ENCODE assay signal across 10 cellular contexts in genomic region chr15:99454941-99455795, GRCh38.
DNase-seq lines count a peak whose midpoint lies in the region; ATAC-seq, FAIRE-seq and TF ChIP-seq lines count a peak whose summit lies in the region.
"Had no signal": no experiment of that assay in that cellular context is flagged by ENCODE, and none has a peak within 500 bp of the region (broad histone marks: within the 10 kb centered on the region; RNA-seq: fewer than 3 reads in every experiment).

No MANE protein-coding gene starts in this region.

- no peaks in the 10 kb centered on the region for H3K27me3 ChIP-seq in mucosa of stomach (ENCODE audit: control insufficient read depth, insufficient read depth, low read length)

- POLR2A ChIA-PET in A549 (lab: Yijun Ruan, JAX): no interaction called here

- ATAC-seq in A549: peak; percentile 38 to 73; a peak in 4 of 6 replicates
- no peak for ATAC-seq in GM19463 (IDR thresholded peaks at IDR 0.05; ENCODE audit: unreplicated experiment)

- no peak for TF ChIP-seq POLR2A in A549 (IDR thresholded peaks at IDR 0.05; ENCODE audit: low read length)

- no peak for TF ChIP-seq CTCF in A549 (IDR thresholded peaks at IDR 0.05)

- no peak for TF ChIP-seq EP300 in A549 (IDR thresholded peaks at IDR 0.05)

- TF ChIP-seq RAD21 in A549 (conservative IDR thresholded peaks at IDR 0.05 in 1 of 2, IDR thresholded peaks at IDR 0.05 in 1 of 2): no peak

- no peaks in the 10 kb centered on the region for H3K36me3 ChIP-seq in mucosa of stomach (ENCODE audit: control insufficient read depth, insufficient read depth, low read length)

- no peak for FAIRE-seq in A549 (lab: Jason Lieb, UNC)
- FAIRE-seq: TTC549 had no signal

- H3K4me3 ChIP-seq in A549: no peak overlapping the region
- no peak overlapping the region for H3K4me3 ChIP-seq in mucosa of stomach (ENCODE audit: low read length)

- H3K9me3 ChIP-seq in A549 (peaks cover 4% of the 10 kb centered on the region; the same call in 1 of the 3 replicates), mucosa of stomach (ENCODE audit: control insufficient read depth, low read length) (no peaks in the 10 kb centered on the region)

- H3K4me2 ChIP-seq in A549: no peak overlapping the region

- CTCF ChIA-PET in A549 (lab: Yijun Ruan, JAX): interaction anchor here (0.7 to 2.0 kb wide), 6 partner anchors 8 to 249 kb away, joined by 3 to 6 read pairs (median 4); no protein-coding TSS in a partner anchor

- H3K27ac ChIP-seq in A549 (peak overlapping the region in 1 of 2 experiments; percentile 45; a peak in 3 of 6 replicates), epithelial cell of prostate (peak overlapping the region; percentile 92)

- 71% methylated on average over 14 of the region's 19 CpGs for WGBS in A549 (ENCODE audit: missing lambda C conversion rate)

- H3K4me1 ChIP-seq in A549 (no peaks in the 10 kb centered on the region), mucosa of stomach (ENCODE audit: control insufficient read depth, insufficient read depth, low read length) (peaks cover 58% of the 10 kb centered on the region)

- DNase-seq in A549 (ENCODE audit: low read depth in 1 of 2, low spot score in 1 of 2) (peak in 1 of 2 experiments; percentile 19), NCI-H460 (ENCODE audit: extremely low read depth, low read depth) (peak; percentile 41), epithelial cell of prostate (ENCODE audit: low read depth, low spot score) (peak; percentile 90), NCI-H2171 (lab: John Stamatoyannopoulos, UW) (no peak), DMS79 treated with DMSO at 0.1 percent for 48 hours (lab: John Stamatoyannopoulos, UW) (no peak)
- DNase-seq in activated CD4-positive, CD25-positive, alpha-beta regulatory T cell treated with anti-CD3 and anti-CD28 coated beads, Interleukin-2, amount 50 U/mL, for 72 hours: no peak
- DNase-seq: DND-41 had no signal

- peak overlapping the region; percentile 63 for H3K9ac ChIP-seq in mucosa of stomach (ENCODE audit: low read length)

TF ChIP-seq in A549, 52 proteins besides CTCF, POLR2A, EP300 and RAD21:
- no peak for TF ChIP-seq ESRRA (IDR thresholded peaks at IDR 0.05; ENCODE audit: borderline replicate concordance, low read length)
- no peak for TF ChIP-seq NPAS2 (CRISPR knock-in tag; IDR thresholded peaks at IDR 0.05; ENCODE audit: borderline replicate concordance)
- no peak for TF ChIP-seq NFE2L2 (conservative IDR thresholded peaks at IDR 0.05; ENCODE audit: low read length)
- TF ChIP-seq CHD2 (IDR thresholded peaks at IDR 0.05; ENCODE audit: low read length, partially characterized antibody): no peak
- no peak for TF ChIP-seq HMGXB4 (CRISPR knock-in tag; IDR thresholded peaks at IDR 0.05; ENCODE audit: borderline replicate concordance)
- TF ChIP-seq SREBF2 (IDR thresholded peaks at IDR 0.05): no peak
- TF ChIP-seq SMC3 (IDR thresholded peaks at IDR 0.05): no peak
- no peak for TF ChIP-seq MAX (IDR thresholded peaks at IDR 0.05)
- TF ChIP-seq POLR2AphosphoS2 (conservative IDR thresholded peaks at IDR 0.05; ENCODE audit: low read length): no peak
- TF ChIP-seq CHD4 (IDR thresholded peaks at IDR 0.05; ENCODE audit: borderline replicate concordance): no peak
- TF ChIP-seq JUN (IDR thresholded peaks at IDR 0.05): no peak
- TF ChIP-seq HEYL (CRISPR knock-in tag; IDR thresholded peaks at IDR 0.05): no peak

Comparison
In these comparisons a context has a peak if more than half of its experiments do, and no peak if none do; other contexts are left out.
1. DNase-seq: peak in NCI-H460 (single experiment) and epithelial cell of prostate (single experiment); none in NCI-H2171 (single experiment), DMS79 treated with DMSO at 0.1 percent for 48 hours (single experiment) and activated CD4-positive, CD25-positive, alpha-beta regulatory T cell treated with anti-CD3 and anti-CD28 coated beads, Interleukin-2, amount 50 U/mL, for 72 hours (single experiment).